Comparison of ENCODE assay signal across 27 cellular contexts in the genomic region with DNA sequence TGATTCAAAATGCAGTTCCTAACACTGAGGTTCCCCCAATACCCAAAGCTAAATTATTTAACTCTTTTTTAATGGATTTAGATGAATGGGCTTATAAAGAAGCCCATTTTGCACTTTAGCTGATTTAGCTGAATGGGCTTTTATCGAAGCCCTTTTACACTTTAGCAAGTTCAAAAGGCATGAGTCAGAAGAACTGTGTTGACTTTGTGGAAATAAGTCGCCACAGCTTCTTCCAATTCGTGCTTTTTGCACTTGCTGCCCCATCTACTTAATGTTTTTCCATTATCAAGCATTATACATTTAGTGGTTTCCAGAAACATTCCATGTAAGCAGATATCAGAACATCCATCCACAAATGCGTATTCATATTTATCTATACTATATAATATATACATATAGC. TPM values are rescaled to one million over a fixed set of nuclear protein-coding genes. Genes with fewer than 3 reads are reported as not detected.
DNase-seq lines count a peak whose midpoint lies in the region; TF ChIP-seq lines count a peak whose summit lies in the region.
"Had no signal": no experiment of that assay in that cellular context is flagged by ENCODE, and none has a peak within 500 bp of the region (broad histone marks: within the 10 kb centered on the region; RNA-seq: fewer than 3 reads in every experiment).

No MANE protein-coding gene starts in this region.

- no peak overlapping the region for H3K4me3 ChIP-seq in hepatocyte
- no peak overlapping the region for H3K4me3 ChIP-seq in right atrium auricular region
- H3K4me3 ChIP-seq: BLaER1, GM12878, GM23338 had no signal

- no peaks in the 10 kb centered on the region for H3K27me3 ChIP-seq in hepatocyte
- H3K27me3 ChIP-seq in right atrium auricular region = no peaks in the 10 kb centered on the region
- H3K27me3 ChIP-seq: BLaER1 had no signal

- no peaks in the 10 kb centered on the region for H4K20me1 ChIP-seq in hepatocyte (ENCODE audit: insufficient read depth, poor library complexity, severe bottlenecking)
- H4K20me1 ChIP-seq: BLaER1 had no signal

- H3K4me2 ChIP-seq in hepatocyte = no peak overlapping the region
- H3K4me2 ChIP-seq: BLaER1, GM23338 had no signal

- H3K9me2 ChIP-seq in hepatocyte (replicated peaks; ENCODE audit: insufficient read depth) = no peaks in the 10 kb centered on the region

- H3K9me3 ChIP-seq in hepatocyte (ENCODE audit: low read depth) = no peaks in the 10 kb centered on the region
- no peaks in the 10 kb centered on the region for H3K9me3 ChIP-seq in right atrium auricular region
- H3K9me3 ChIP-seq: BLaER1 had no signal

- no peaks in the 10 kb centered on the region for H3K79me2 ChIP-seq in hepatocyte

- H3K27ac ChIP-seq in hepatocyte (no peak overlapping the region), right atrium auricular region (no peak overlapping the region)
- H3K27ac ChIP-seq: 22Rv1, BLaER1, RWPE1 had no signal

- DNase-seq in DMS53 (lab: John Stamatoyannopoulos, UW) = peak; percentile 5
- no peak for DNase-seq in DMS53 treated with DMSO at 0.1 percent for 48 hours (lab: John Stamatoyannopoulos, UW; ENCODE audit: unreplicated experiment)
- DNase-seq in astrocyte of the hippocampus (ENCODE audit: low read depth, low spot score) = peak; percentile 59
- DNase-seq in glomerular visceral epithelial cell (ENCODE audit: extremely low spot score) = peak; percentile 28
- peak; percentile 40 for DNase-seq in renal cortical epithelial cell (ENCODE audit: low read depth)
- DNase-seq in hepatocyte (ENCODE audit: low spot score) = no peak
- DNase-seq in right atrium auricular region (ENCODE audit: low spot score) = no peak
- no peak for DNase-seq in NCI-H128 (lab: John Stamatoyannopoulos, UW; ENCODE audit: unreplicated experiment)
- DNase-seq: ACHN; CD4-positive, CD25-positive, alpha-beta regulatory T cell; EL; GDM1; H9; KG1; MM.1S; NCI-H1417 treated with DMSO at 0.1 percent for 48 hours; NCI-H187; NCI-H2107; NCI-H524; NCI-H774; NK-92 treated with Interleukin-12 subunit alpha and Interleukin-12 subunit beta, amount 100 ng/mL, for 24 hours; SHP77 had no signal

- no peak overlapping the region for H2AFZ ChIP-seq in hepatocyte
- H2AFZ ChIP-seq: GM23338 had no signal

- TF ChIP-seq CTCF in hepatocyte (IDR thresholded peaks at IDR 0.05; ENCODE audit: poor library complexity) (no peak), right atrium auricular region (IDR thresholded peaks at IDR 0.05) (no peak)

- WGBS in hepatocyte (ENCODE audit: low lambda C conversion rate, missing lambda C conversion rate) = 76% methylated on average over 4 of the region's 4 CpGs

- H3K4me1 ChIP-seq in hepatocyte (ENCODE audit: insufficient read depth) (no peaks in the 10 kb centered on the region), right atrium auricular region (no peaks in the 10 kb centered on the region)
- H3K4me1 ChIP-seq: BLaER1 had no signal

- no peaks in the 10 kb centered on the region for H3K36me3 ChIP-seq in hepatocyte (replicated peaks; ENCODE audit: insufficient read depth, low read depth)
- H3K36me3 ChIP-seq in right atrium auricular region = no peaks in the 10 kb centered on the region
- H3K36me3 ChIP-seq: BLaER1 had no signal

RNA-seq across cellular contexts. Expression of a gene that starts 20.5 kb away (rescaled TPM):
- total RNA-seq in renal cortical epithelial cell = 0.05 and 3.1 TPM in 2 replicates
- 2.0 and 3.7 TPM in 2 replicates for total RNA-seq in hepatocyte
- polyA plus RNA-seq in hepatocyte = 1.3 and 1.9 TPM in 2 replicates
- total RNA-seq in right atrium auricular region = not detected
- total RNA-seq: CD4-positive, CD25-positive, alpha-beta regulatory T cell; GM12878 had no signal
- polyA plus RNA-seq: CD4-positive, CD25-positive, alpha-beta regulatory T cell had no signal

Comparison
In these comparisons a context has a peak if more than half of its experiments do, and no peak if none do; other contexts are left out.
1. DNase-seq: peak in DMS53 (single experiment), astrocyte of the hippocampus (single experiment), glomerular visceral epithelial cell (single experiment) and renal cortical epithelial cell (single experiment); none in DMS53 treated with DMSO at 0.1 percent for 48 hours (single experiment), hepatocyte (single experiment), right atrium auricular region (single experiment) and NCI-H128 (single experiment).